ENCODE assay signal across 8 cellular contexts in genomic region chr2:25877431-25878360, GRCh38. TPM values are rescaled to one million over a fixed set of nuclear protein-coding genes. Genes with fewer than 3 reads are reported as not detected.
DNase-seq lines count a peak whose midpoint lies in the region; TF ChIP-seq lines count a peak whose summit lies in the region.

No MANE protein-coding gene starts in this region.

- intact Hi-C loops in transverse colon (cut with DNase I; ENCODE audit: low total_unique reads): no loop called here

- DNase-seq in ELF-1 (ENCODE audit: low read depth, low spot score) (peak; percentile 82), HAP-1 (ENCODE audit: low spot score in 2 of 2) (peak; percentile 56 to 60), MM.1S (peak; percentile 87), SKM-1 treated with dmso at 0.1 percent for 144 hours (lab: John Stamatoyannopoulos, UW; ENCODE audit: unreplicated experiment) (peak; percentile 68), cardiac muscle cell (ENCODE audit: low read depth in 1 of 2, low spot score in 1 of 2) (peak; percentile 64 to 74), pons (ENCODE audit: low spot score) (peak; percentile 67), transverse colon (peak; percentile 58)
- DNase-seq in activated naive CD8-positive, alpha-beta T cell treated with anti-CD3 and anti-CD28 coated beads for 36 hours: peak; percentile 53

- H3K4me1 Mint-ChIP-seq in activated naive CD8-positive, alpha-beta T cell treated with anti-CD3 and anti-CD28 coated beads for 36 hours: peaks cover 39% of the 10 kb centered on the region

- peak overlapping the region; percentile 91 for H3K27ac ChIP-seq in MM.1S (ENCODE audit: low read length)
- H3K27ac ChIP-seq in cardiac muscle cell: peak overlapping the region; percentile 99
- H3K27ac ChIP-seq in transverse colon: peak overlapping the region; percentile 93 to 99 (median 98)

- H3K4me3 Mint-ChIP-seq in activated naive CD8-positive, alpha-beta T cell treated with anti-CD3 and anti-CD28 coated beads for 36 hours: peak overlapping the region; percentile 92

- H3K27me3 ChIP-seq in HAP-1 (ENCODE audit: low read depth): no peaks in the 10 kb centered on the region
- no peaks in the 10 kb centered on the region for H3K27me3 ChIP-seq in MM.1S (replicated peaks; ENCODE audit: insufficient read depth, low read length)
- peaks cover 9% of the 10 kb centered on the region for H3K27me3 ChIP-seq in cardiac muscle cell
- no peaks in the 10 kb centered on the region for H3K27me3 ChIP-seq in transverse colon

- WGBS in transverse colon (ENCODE audit: low coverage in 1 of 2), 2 donors: 0 to 1% methylated on average over 4 to 40 of the region's 64 CpGs

- peak overlapping the region; percentile 98 for H3K9ac ChIP-seq in MM.1S (ENCODE audit: low read length)

- no peaks in the 10 kb centered on the region for H3K9me3 ChIP-seq in HAP-1
- H3K9me3 ChIP-seq in MM.1S (replicated peaks; ENCODE audit: insufficient read depth, low read length): no peaks in the 10 kb centered on the region
- H3K9me3 ChIP-seq in cardiac muscle cell (ENCODE audit: low read depth): no peaks in the 10 kb centered on the region
- H3K9me3 ChIP-seq in transverse colon: no peaks in the 10 kb centered on the region

- TF ChIP-seq CTCF in MM.1S (IDR thresholded peaks at IDR 0.05; ENCODE audit: low read length) (no peak), cardiac muscle cell (IDR thresholded peaks at IDR 0.05; ENCODE audit: low read depth, low read length) (no peak), transverse colon (IDR thresholded peaks at IDR 0.05) (no peak)

- H3K4me3 ChIP-seq in HAP-1: peak overlapping the region; percentile 96
- peak overlapping the region; percentile 95 for H3K4me3 ChIP-seq in MM.1S (ENCODE audit: low read length)
- H3K4me3 ChIP-seq in cardiac muscle cell: peak overlapping the region; percentile 90
- H3K4me3 ChIP-seq in transverse colon: peak overlapping the region; percentile 77 to 95 (median 89)

- peak overlapping the region; percentile 91 for H2AFZ ChIP-seq in MM.1S (ENCODE audit: low read length)

- TF ChIP-seq EP300 in transverse colon (IDR thresholded peaks at IDR 0.05; ENCODE audit: low read depth): no peak

- H3K9me2 ChIP-seq in MM.1S (replicated peaks; ENCODE audit: insufficient read depth, low read length): no peaks in the 10 kb centered on the region

- H3K4me2 ChIP-seq in MM.1S (ENCODE audit: low read depth, low read length): peak overlapping the region; percentile 63

- H3K9me3 Mint-ChIP-seq in activated naive CD8-positive, alpha-beta T cell treated with anti-CD3 and anti-CD28 coated beads for 36 hours: no peaks in the 10 kb centered on the region

- H3K4me1 ChIP-seq in HAP-1 (peaks cover 14% of the 10 kb centered on the region), MM.1S (ENCODE audit: low read length) (peaks cover 13% of the 10 kb centered on the region), cardiac muscle cell (ENCODE audit: low read depth) (peaks cover 9% of the 10 kb centered on the region), transverse colon (peaks cover 14 to 30% (median 16%) of the 10 kb centered on the region in 4 donors)

- no peaks in the 10 kb centered on the region for H3K27me3 Mint-ChIP-seq in activated naive CD8-positive, alpha-beta T cell treated with anti-CD3 and anti-CD28 coated beads for 36 hours

- peaks cover 4% of the 10 kb centered on the region; the same call in 1 of the 2 replicates for H3K36me3 ChIP-seq in HAP-1 (replicated peaks)
- H3K36me3 ChIP-seq in MM.1S (replicated peaks; ENCODE audit: insufficient read depth, low read length): no peaks in the 10 kb centered on the region
- no peaks in the 10 kb centered on the region for H3K36me3 ChIP-seq in cardiac muscle cell
- peaks cover 0 to 5% (median 0%) of the 10 kb centered on the region in 4 donors for H3K36me3 ChIP-seq in transverse colon

- H3F3A ChIP-seq in MM.1S (ENCODE audit: insufficient read depth, low read length): peaks cover 16% of the 10 kb centered on the region

- TF ChIP-seq POLR2A in transverse colon (IDR thresholded peaks at IDR 0.05): no peak

- H4K20me1 ChIP-seq in MM.1S (ENCODE audit: insufficient read depth, low read length): peaks cover 4% of the 10 kb centered on the region; the same call in 1 of the 2 replicates

- peaks cover 14% of the 10 kb centered on the region for H3K36me3 Mint-ChIP-seq in activated naive CD8-positive, alpha-beta T cell treated with anti-CD3 and anti-CD28 coated beads for 36 hours

- H3K79me2 ChIP-seq in MM.1S (ENCODE audit: low read length): peaks cover 55% of the 10 kb centered on the region

- peak overlapping the region; percentile 96 for H3K27ac Mint-ChIP-seq in activated naive CD8-positive, alpha-beta T cell treated with anti-CD3 and anti-CD28 coated beads for 36 hours

- in situ Hi-C loops in HAP-1 (cut with MboI; ENCODE audit: low sequenced_read_pairs): no loop called here
- in situ Hi-C loops in transverse colon (cut with MboI; ENCODE audit: low pct_ligation_motif_present in 1 of 4, low pct_unique_long_range_greater_than_20kb in 1 of 4, low sequenced_read_pairs in 3 of 4): no loop called here

RNA-seq across cellular contexts. Expression of gene ASXL2, which starts 0.6 kb away (rescaled TPM):
- total RNA-seq in activated naive CD8-positive, alpha-beta T cell treated with anti-CD3 and anti-CD28 coated beads for 36 hours: 10 to 100 TPM; 36.2 to 39.6 TPM
- 14.7 and 16.6 TPM in 2 replicates for total RNA-seq in cardiac muscle cell
- 5.3 and 5.5 TPM in 2 replicates for polyA plus RNA-seq in cardiac muscle cell
- total RNA-seq in transverse colon: 10 to 100 TPM; 17.3 to 36.6 (median 23.3) TPM

Comparison
In these comparisons a context has a peak if more than half of its experiments do, and no peak if none do; other contexts are left out.
1. Peak in every context shown above with its lines: DNase-seq, H3K4me3 ChIP-seq and H3K27ac ChIP-seq.